In the genomic region with DNA sequence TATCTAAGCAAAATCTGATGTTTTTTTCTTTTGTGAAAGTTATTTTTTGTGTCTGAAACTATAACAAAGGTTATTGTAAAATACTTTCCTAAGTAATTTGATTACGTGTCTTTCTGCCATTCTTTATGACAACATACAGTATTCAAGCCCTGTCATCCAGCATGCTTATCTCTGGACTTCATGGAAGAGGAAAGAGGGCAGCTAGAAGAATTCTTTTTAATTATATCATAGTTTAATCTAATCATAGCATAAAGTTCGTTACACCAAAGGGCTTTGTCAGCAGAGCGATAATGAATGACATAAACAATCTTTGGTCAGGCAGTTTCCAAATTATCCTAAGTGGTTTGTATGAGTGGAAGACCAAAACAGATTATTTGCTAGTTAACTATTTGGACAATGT, we compare ENCODE assay signal across 31 cellular contexts. TPM values are rescaled to one million over a fixed set of nuclear protein-coding genes. Genes with fewer than 3 reads are reported as not detected.
DNase-seq lines count a peak whose midpoint lies in the region; ATAC-seq, FAIRE-seq and TF ChIP-seq lines count a peak whose summit lies in the region.
"Had no signal": no experiment of that assay in that cellular context is flagged by ENCODE, and none has a peak within 500 bp of the region (broad histone marks: within the 10 kb centered on the region; RNA-seq: fewer than 3 reads in every experiment).

No MANE protein-coding gene starts in this region.

- DNase-seq in SK-N-SH = no peak
- peak; percentile 59 for DNase-seq in OCI-M2 (lab: John Stamatoyannopoulos, UW; ENCODE audit: unreplicated experiment)
- DNase-seq in small intestine = peak; percentile 69
- no peak for DNase-seq in HK-2 (ENCODE audit: unreplicated experiment)
- no peak for DNase-seq in stomach
- no peak for DNase-seq in NCI-H146 (lab: John Stamatoyannopoulos, UW)
- DNase-seq: ACHN; Caco-2; CD4-positive, alpha-beta T cell; DMS 273 treated with DMSO at 0.1 percent for 48 hours; DMS79 treated with DMSO at 0.1 percent for 48 hours; KBM-7; NCI-H1092; NCI-H1436; NCI-H2029; NCI-H2227 treated with DMSO at 0.1 percent for 48 hours; NCI-H510A; NCI-H774; RPMI8226; SHP77 had no signal

- H3K4me1 ChIP-seq in SK-N-SH (ENCODE audit: control insufficient read depth in 1 of 2, insufficient read depth in 2 of 2, low read depth in 1 of 2, low read length in 1 of 2) = no peaks in the 10 kb centered on the region
- peaks cover 4% of the 10 kb centered on the region in 2 donors for H3K4me1 ChIP-seq in small intestine (ENCODE audit: control insufficient read depth in 2 of 2, insufficient read depth in 1 of 2, low read depth in 1 of 2, low read length in 1 of 2)
- H3K4me1 ChIP-seq in stomach = peaks cover 0 to 4% (median 0%) of the 10 kb centered on the region in 4 donors
- H3K4me1 ChIP-seq: Caco-2, HAP-1 had no signal

- no peaks in the 10 kb centered on the region for H4K20me1 ChIP-seq in SK-N-SH (ENCODE audit: insufficient read depth)
- H4K20me1 ChIP-seq: BLaER1 had no signal

- POLR2A ChIA-PET in SK-N-SH (lab: Yijun Ruan, JAX) = no interaction called here

- no peak for TF ChIP-seq POLR2A in stomach (IDR thresholded peaks at IDR 0.05)

- TF ChIP-seq CTCF in SK-N-SH (IDR thresholded peaks at IDR 0.05) (no peak), stomach (IDR thresholded peaks at IDR 0.05) (no peak)

- intact Hi-C loops in stomach (cut with DNase I; ENCODE audit: low total_unique reads) = no loop called here

- H3K9me3 ChIP-seq in SK-N-SH (no peaks in the 10 kb centered on the region), small intestine (ENCODE audit: control insufficient read depth, low read depth) (no peaks in the 10 kb centered on the region), stomach (no peaks in the 10 kb centered on the region)
- H3K9me3 ChIP-seq: BLaER1, Caco-2, HAP-1 had no signal

- H3K27ac ChIP-seq in SK-N-SH (ENCODE audit: low read depth in 2 of 2, low read length in 1 of 2) = no peak overlapping the region
- no peak overlapping the region for H3K27ac ChIP-seq in small intestine (ENCODE audit: low read depth in 1 of 2, low read length in 1 of 2)
- H3K27ac ChIP-seq in stomach = no peak overlapping the region
- H3K27ac ChIP-seq: 22Rv1, BLaER1, HL-60, SK-N-MC had no signal

- no peak overlapping the region for H3K9ac ChIP-seq in SK-N-SH
- H3K9ac ChIP-seq: BLaER1 had no signal

- no peaks in the 10 kb centered on the region for H3K9me2 ChIP-seq in SK-N-SH

- H3K36me3 ChIP-seq in SK-N-SH (replicated peaks in 1 of 2; ENCODE audit: control insufficient read depth in 1 of 2, insufficient read depth in 2 of 2, low read length in 1 of 2) = no peaks in the 10 kb centered on the region
- H3K36me3 ChIP-seq in small intestine (ENCODE audit: control insufficient read depth in 2 of 2, insufficient read depth in 2 of 2, low read length in 2 of 2) = no peaks in the 10 kb centered on the region
- H3K36me3 ChIP-seq in stomach = no peaks in the 10 kb centered on the region
- H3K36me3 ChIP-seq: BLaER1, HAP-1 had no signal

- TF ChIP-seq RAD21 in SK-N-SH (IDR thresholded peaks at IDR 0.05; ENCODE audit: low read length) = no peak

- H3K27me3 ChIP-seq in SK-N-SH (ENCODE audit: insufficient read depth) (peaks cover 11% of the 10 kb centered on the region), small intestine (ENCODE audit: control insufficient read depth in 2 of 2, insufficient read depth in 2 of 2, low read length in 2 of 2) (no peaks in the 10 kb centered on the region), stomach (no peaks in the 10 kb centered on the region)
- H3K27me3 ChIP-seq: BLaER1 had no signal

- H3K9me3 Mint-ChIP-seq in activated T-helper 17 cell treated with anti-CD3 and anti-CD28 coated beads, Interleukin-2, amount 50 U/mL, for 72 hours = no peaks in the 10 kb centered on the region
- H3K9me3 Mint-ChIP-seq: CD4-positive, alpha-beta T cell; GM23338 had no signal

- ATAC-seq in SK-N-SH treated with all-trans-retinoic acid at 6 μM for 48 hours = no peak
- peak; percentile 45 for ATAC-seq in activated T-helper 17 cell treated with anti-CD3 and anti-CD28 coated beads, Interleukin-2, amount 50 U/mL, for 72 hours (replicated peaks)
- ATAC-seq: GM23338, HepG2 had no signal

- H3K4me3 ChIP-seq in SK-N-SH (ENCODE audit: low read depth in 2 of 2, low read length in 1 of 2) = no peak overlapping the region
- H3K4me3 ChIP-seq in small intestine (ENCODE audit: low read depth in 1 of 2, low read length in 2 of 2) = no peak overlapping the region
- no peak overlapping the region for H3K4me3 ChIP-seq in stomach
- H3K4me3 ChIP-seq: BLaER1, GM12878, GM23338, HAP-1, SK-N-MC had no signal

- no peak overlapping the region for H2AFZ ChIP-seq in SK-N-SH (ENCODE audit: low read depth)
- H2AFZ ChIP-seq: GM23338 had no signal

- H3K36me3 Mint-ChIP-seq in activated T-helper 17 cell treated with anti-CD3 and anti-CD28 coated beads, Interleukin-2, amount 50 U/mL, for 72 hours (ENCODE audit: low read depth) = no peaks in the 10 kb centered on the region

- no peaks in the 10 kb centered on the region for H3K27me3 Mint-ChIP-seq in activated T-helper 17 cell treated with anti-CD3 and anti-CD28 coated beads, Interleukin-2, amount 50 U/mL, for 72 hours
- H3K27me3 Mint-ChIP-seq: CD4-positive, alpha-beta T cell had no signal

- no peak for TF ChIP-seq EP300 in SK-N-SH (IDR thresholded peaks at IDR 0.05; ENCODE audit: borderline replicate concordance in 1 of 2, low read depth in 1 of 2, low read length in 1 of 2)
- no peak for TF ChIP-seq EP300 in stomach (IDR thresholded peaks at IDR 0.05)

- FAIRE-seq in small intestine (lab: Jason Lieb, UNC) = no peak
- FAIRE-seq: GM12878, HepG2 had no signal

- no peak overlapping the region for H3K27ac Mint-ChIP-seq in activated T-helper 17 cell treated with anti-CD3 and anti-CD28 coated beads, Interleukin-2, amount 50 U/mL, for 72 hours
- H3K27ac Mint-ChIP-seq: CD4-positive, alpha-beta T cell; GM23338 had no signal

- H3K4me1 Mint-ChIP-seq in activated T-helper 17 cell treated with anti-CD3 and anti-CD28 coated beads, Interleukin-2, amount 50 U/mL, for 72 hours = no peaks in the 10 kb centered on the region
- H3K4me1 Mint-ChIP-seq: GM23338 had no signal

- no peak overlapping the region for H3K4me2 ChIP-seq in SK-N-SH
- H3K4me2 ChIP-seq: BLaER1, GM23338 had no signal

- 11% methylated on average over 3 of the region's 3 CpGs for WGBS in SK-N-SH (ENCODE audit: low lambda C conversion rate)
- WGBS in small intestine, 3 donors = 23 to 45% (median 34%) methylated on average over 3 of the region's 3 CpGs
- 46 to 67% (median 55%) methylated on average over 3 of the region's 3 CpGs for WGBS in stomach, 5 donors

- no peaks in the 10 kb centered on the region for H3K79me2 ChIP-seq in SK-N-SH (ENCODE audit: insufficient read depth)

- no peak overlapping the region for H3K4me3 Mint-ChIP-seq in activated T-helper 17 cell treated with anti-CD3 and anti-CD28 coated beads, Interleukin-2, amount 50 U/mL, for 72 hours
- H3K4me3 Mint-ChIP-seq: CD4-positive, alpha-beta T cell; GM23338 had no signal

- CTCF ChIA-PET in SK-N-SH (lab: Yijun Ruan, JAX) = interaction anchor here (1.2 to 2.9 kb wide), 2 partner anchors 12 to 27 kb away, joined by 4 to 24 read pairs; partner anchors contain the start of gene MED23

- no peaks in the 10 kb centered on the region for H3F3A ChIP-seq in SK-N-SH (replicated peaks; ENCODE audit: insufficient read depth)

TF ChIP-seq in SK-N-SH, 30 proteins besides CTCF, POLR2A, EP300 and RAD21 (continues in another document):
- TF ChIP-seq FOXM1 (IDR thresholded peaks at IDR 0.05; ENCODE audit: low read depth) (no peak), NRF1 (IDR thresholded peaks at IDR 0.05; ENCODE audit: low read depth, low read length) (no peak), ZBTB33 (IDR thresholded peaks at IDR 0.05; ENCODE audit: borderline replicate concordance, low read depth) (no peak), SMC3 (IDR thresholded peaks at IDR 0.05; ENCODE audit: low read depth, low read length) (no peak), CHD2 (IDR thresholded peaks at IDR 0.05; ENCODE audit: low read length, partially characterized antibody) (no peak)

RNA-seq across cellular contexts. Expression of gene ENPP3, which starts 3.5 kb away (rescaled TPM):
- polyA plus RNA-seq in SK-N-SH (2012; rRNA removed) (not detected in 2 replicates), small intestine (1 to 10 TPM in 2 of 3 donors, under 1 TPM in 1; 0.57 to 8.9 (median 5.4) TPM), stomach (under 1 TPM; 0.31 to 0.76 (median 0.38) TPM)
- not detected in 2 replicates for polyA plus RNA-seq in SK-N-SH (2012; cell fraction: cytosol; rRNA removed)
- not detected in 2 replicates for polyA plus RNA-seq in SK-N-SH (2012; cell fraction: nucleus; rRNA removed)
- under 1 TPM; 0.19 to 0.45 TPM for total RNA-seq in activated T-helper 17 cell treated with anti-CD3 and anti-CD28 coated beads, Interleukin-2, amount 50 U/mL, for 72 hours
- 10 to 100 TPM in 1 of 5 donors, 1 to 10 TPM in 1, under 1 TPM in 1, not detected in 2; 0.45 to 13.0 (median 4.4) TPM for total RNA-seq in stomach
- total RNA-seq: Caco-2, GM12878, GM23338, HT-29 had no signal
- polyA plus RNA-seq: GM23338 had no signal

RNA-seq across cellular contexts. Expression of gene MED23, which starts 12.5 kb away (rescaled TPM):
- polyA plus RNA-seq in SK-N-SH (2012; rRNA removed) = 10.1 and 14.5 TPM in 2 replicates
- 8.3 and 9.5 TPM in 2 replicates for polyA plus RNA-seq in SK-N-SH (2012; cell fraction: cytosol; rRNA removed)
- 18.5 and 44.1 TPM in 2 replicates for polyA plus RNA-seq in SK-N-SH (2012; cell fraction: nucleus; rRNA removed)
- total RNA-seq in activated T-helper 17 cell treated with anti-CD3 and anti-CD28 coated beads, Interleukin-2, amount 50 U/mL, for 72 hours = 10 to 100 TPM; 24.1 to 24.2 TPM
- polyA plus RNA-seq in small intestine = 10 to 100 TPM in 1 of 3 donors, 1 to 10 TPM in 2; 8.1 to 18.6 (median 8.6) TPM
- 100 to 1,000 TPM in 1 of 5 donors, 10 to 100 TPM in 4; 12.1 to 107 (median 21.6) TPM for total RNA-seq in stomach
- 10 to 100 TPM in 1 of 3 donors, 1 to 10 TPM in 2; 4.0 to 13.0 (median 6.6) TPM for polyA plus RNA-seq in stomach

Comparison
In these comparisons a context has a peak if more than half of its experiments do, and no peak if none do; other contexts are left out.
1. DNase-seq: peak in OCI-M2 (single experiment) and small intestine (single experiment); none in SK-N-SH (single experiment), HK-2 (single experiment), stomach (single experiment) and NCI-H146 (single experiment).